Comparison of ENCODE assay signal across 3 cellular contexts in the genomic region with DNA sequence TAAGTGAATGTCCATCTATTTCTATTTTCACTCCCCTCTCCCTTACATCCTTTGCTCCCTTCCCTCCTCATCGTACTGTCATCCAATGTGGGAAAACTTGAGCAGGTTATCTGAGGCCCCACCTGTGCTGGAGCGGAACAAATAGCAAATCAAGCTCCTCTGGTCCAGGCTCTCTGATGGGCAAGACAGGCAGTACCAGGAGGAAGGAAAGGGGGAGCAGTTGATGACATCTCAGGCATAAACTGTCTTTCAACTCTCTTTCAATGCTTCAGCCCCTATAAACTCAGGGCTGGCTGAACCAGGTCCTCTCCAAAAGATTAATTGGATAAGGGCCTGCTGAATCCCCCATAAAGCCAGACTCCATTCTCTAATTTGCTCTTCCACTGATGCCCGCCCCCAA.
TF ChIP-seq lines count a peak whose summit lies in the region.

No MANE protein-coding gene starts in this region.

TF ChIP-seq in SK-N-SH, 30 proteins besides CTCF, POLR2A, EP300 and RAD21:
- TF ChIP-seq PBX3 (IDR thresholded peaks at IDR 0.05) (no peak), GATA2 (CRISPR knock-in tag; IDR thresholded peaks at IDR 0.05) (no peak), CHD2 (IDR thresholded peaks at IDR 0.05; ENCODE audit: low read length, partially characterized antibody) (no peak)

TF ChIP-seq in H1, 55 proteins besides CTCF, POLR2A, EP300 and RAD21:
- TF ChIP-seq POU5F1 (IDR thresholded peaks at IDR 0.05; ENCODE audit: low read depth, low read length) (no peak), ASH2L (IDR thresholded peaks at IDR 0.05; ENCODE audit: low read length) (peak; percentile 1)

TF ChIP-seq in neural cell, 6 proteins besides CTCF, POLR2A, EP300 and RAD21:
- no peak for TF ChIP-seq SMC3 (conservative IDR thresholded peaks at IDR 0.05; ENCODE audit: poor library complexity)
- TF ChIP-seq POLR2AphosphoS5 (IDR thresholded peaks at IDR 0.05) = no peak
- TF ChIP-seq, protein P1, sequence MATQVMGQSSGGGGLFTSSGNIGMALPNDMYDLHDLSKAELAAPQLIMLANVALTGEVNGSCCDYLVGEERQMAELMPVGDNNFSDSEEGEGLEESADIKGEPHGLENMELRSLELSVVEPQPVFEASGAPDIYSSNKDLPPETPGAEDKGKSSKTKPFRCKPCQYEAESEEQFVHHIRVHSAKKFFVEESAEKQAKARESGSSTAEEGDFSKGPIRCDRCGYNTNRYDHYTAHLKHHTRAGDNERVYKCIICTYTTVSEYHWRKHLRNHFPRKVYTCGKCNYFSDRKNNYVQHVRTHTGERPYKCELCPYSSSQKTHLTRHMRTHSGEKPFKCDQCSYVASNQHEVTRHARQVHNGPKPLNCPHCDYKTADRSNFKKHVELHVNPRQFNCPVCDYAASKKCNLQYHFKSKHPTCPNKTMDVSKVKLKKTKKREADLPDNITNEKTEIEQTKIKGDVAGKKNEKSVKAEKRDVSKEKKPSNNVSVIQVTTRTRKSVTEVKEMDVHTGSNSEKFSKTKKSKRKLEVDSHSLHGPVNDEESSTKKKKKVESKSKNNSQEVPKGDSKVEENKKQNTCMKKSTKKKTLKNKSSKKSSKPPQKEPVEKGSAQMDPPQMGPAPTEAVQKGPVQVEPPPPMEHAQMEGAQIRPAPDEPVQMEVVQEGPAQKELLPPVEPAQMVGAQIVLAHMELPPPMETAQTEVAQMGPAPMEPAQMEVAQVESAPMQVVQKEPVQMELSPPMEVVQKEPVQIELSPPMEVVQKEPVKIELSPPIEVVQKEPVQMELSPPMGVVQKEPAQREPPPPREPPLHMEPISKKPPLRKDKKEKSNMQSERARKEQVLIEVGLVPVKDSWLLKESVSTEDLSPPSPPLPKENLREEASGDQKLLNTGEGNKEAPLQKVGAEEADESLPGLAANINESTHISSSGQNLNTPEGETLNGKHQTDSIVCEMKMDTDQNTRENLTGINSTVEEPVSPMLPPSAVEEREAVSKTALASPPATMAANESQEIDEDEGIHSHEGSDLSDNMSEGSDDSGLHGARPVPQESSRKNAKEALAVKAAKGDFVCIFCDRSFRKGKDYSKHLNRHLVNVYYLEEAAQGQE (IDR thresholded peaks at IDR 0.05; ENCODE audit: borderline replicate concordance) = no peak
- TF ChIP-seq MXI1 (conservative IDR thresholded peaks at IDR 0.05; ENCODE audit: poor library complexity, severe bottlenecking) = no peak
